In genomic region chr17:79252886-79253285, GRCh38 we compare ENCODE assay signal across 22 cellular contexts.
DNase-seq lines count a peak whose midpoint lies in the region; ATAC-seq, FAIRE-seq and TF ChIP-seq lines count a peak whose summit lies in the region.
"Had no signal": no experiment of that assay in that cellular context is flagged by ENCODE, and none has a peak within 500 bp of the region (broad histone marks: within the 10 kb centered on the region; RNA-seq: fewer than 3 reads in every experiment).

No MANE protein-coding gene starts in this region.

- H3K9me3 ChIP-seq in osteoblast (ENCODE audit: low read depth, low read length): no peaks in the 10 kb centered on the region
- H3K9me3 ChIP-seq: A549 had no signal

- H4K20me1 ChIP-seq in GM23338 (replicated peaks; ENCODE audit: insufficient read depth): no peaks in the 10 kb centered on the region
- H4K20me1 ChIP-seq in osteoblast (ENCODE audit: insufficient read depth, low read length): no peaks in the 10 kb centered on the region

- no peaks in the 10 kb centered on the region for H3K4me1 ChIP-seq in GM23338 (ENCODE audit: insufficient read depth)
- no peaks in the 10 kb centered on the region for H3K4me1 ChIP-seq in osteoblast (ENCODE audit: insufficient read depth, low read length)
- H3K4me1 ChIP-seq: A549 had no signal

- no peaks in the 10 kb centered on the region for H3K9me3 Mint-ChIP-seq in GM23338
- H3K9me3 Mint-ChIP-seq: H9, T-cell had no signal

- no peak overlapping the region for H3K4me3 Mint-ChIP-seq in GM23338
- H3K4me3 Mint-ChIP-seq: H9, T-cell had no signal

- no peaks in the 10 kb centered on the region; the same call in 2 of the 3 replicates for H3K36me3 Mint-ChIP-seq in GM23338 (ENCODE audit: low read depth)
- H3K36me3 Mint-ChIP-seq: T-cell had no signal

- H2AFZ ChIP-seq in GM23338 (0 out of 2 replicates have a peak overlapping the region, but pooled peaks have one; percentile 76), osteoblast (ENCODE audit: low read length) (no peak overlapping the region)

- H3K36me3 ChIP-seq in GM23338 (ENCODE audit: insufficient read depth) (no peaks in the 10 kb centered on the region), osteoblast (ENCODE audit: insufficient read depth, low read length) (no peaks in the 10 kb centered on the region)

- H3K79me2 ChIP-seq in GM23338 (replicated peaks; ENCODE audit: insufficient read depth) (no peaks in the 10 kb centered on the region), osteoblast (ENCODE audit: insufficient read depth, low read length) (no peaks in the 10 kb centered on the region)

- H3K4me2 ChIP-seq in GM23338: no peak overlapping the region
- no peak overlapping the region for H3K4me2 ChIP-seq in osteoblast (ENCODE audit: insufficient read depth, low read length)
- H3K4me2 ChIP-seq: A549, KMS-11 had no signal

- no peaks in the 10 kb centered on the region for H3K9me2 ChIP-seq in GM23338 (ENCODE audit: insufficient read depth)

- TF ChIP-seq CTCF in GM23338 (conservative IDR thresholded peaks at IDR 0.05; ENCODE audit: low read depth in 2 of 2) (no peak), osteoblast (IDR thresholded peaks at IDR 0.05; ENCODE audit: extremely low read depth, low read depth, low read length) (no peak), foreskin fibroblast (IDR thresholded peaks at IDR 0.05; ENCODE audit: low read depth, low read length) (no peak)

- no peak for FAIRE-seq in GM19239 (lab: Jason Lieb, UNC)
- FAIRE-seq: A549 had no signal

- no peak overlapping the region for H3K4me3 ChIP-seq in GM23338
- no peak overlapping the region for H3K4me3 ChIP-seq in osteoblast (ENCODE audit: insufficient read depth, low read length)
- H3K4me3 ChIP-seq in foreskin fibroblast (ENCODE audit: low read depth in 1 of 2, low read length in 2 of 2): no peak overlapping the region
- H3K4me3 ChIP-seq: A549 had no signal

- ATAC-seq in GM23338: no peak; the same call in 2 of the 3 replicates
- ATAC-seq: A549, SK-N-SH treated with all-trans-retinoic acid at 6 μM for 48 hours, T-cell had no signal

- H3K27me3 Mint-ChIP-seq in GM23338 (ENCODE audit: insufficient read depth, low read depth, poor library complexity): peaks cover 16% of the 10 kb centered on the region

- no peak overlapping the region for H3K27ac Mint-ChIP-seq in GM23338
- H3K27ac Mint-ChIP-seq: T-cell had no signal

- H3K27ac ChIP-seq in GM23338 (ENCODE audit: low read depth) (no peak overlapping the region), osteoblast (ENCODE audit: low read depth, low read length) (no peak overlapping the region)
- H3K27ac ChIP-seq: A549, HL-60, KMS-11, RWPE1 had no signal

- no peaks in the 10 kb centered on the region for H3F3A ChIP-seq in GM23338 (replicated peaks; ENCODE audit: low read depth)

- DNase-seq in NCI-H82 (lab: John Stamatoyannopoulos, UW) (peak; percentile 30), NCI-H82 treated with DMSO at 0.1 percent for 48 hours (lab: John Stamatoyannopoulos, UW; ENCODE audit: unreplicated experiment) (no peak), GM23338 (ENCODE audit: low spot score) (no peak), NCI-H69 (lab: John Stamatoyannopoulos, UW) (peak; percentile 58), osteoblast (ENCODE audit: insufficient read length, low spot score, missing footprints) (peak; percentile 67), GM19239 (ENCODE audit: insufficient read length, low spot score) (no peak), foreskin fibroblast (no peak), NCI-H446 (lab: John Stamatoyannopoulos, UW) (no peak)
- DNase-seq: C1 segment of cervical spinal cord; DND-41; H9; NCI-H1694 treated with DMSO at 0.1 percent for 48 hours; NCI-H2171; NCI-H510A treated with DMSO at 0.1 percent for 48 hours; NK-92 treated with Interleukin-12 subunit alpha and Interleukin-12 subunit beta, amount 100 ng/mL, for 24 hours; SIG-M5; T-cell had no signal

- H3K27me3 ChIP-seq in GM23338 (ENCODE audit: insufficient read depth) (no peaks in the 10 kb centered on the region), osteoblast (ENCODE audit: insufficient read depth, low read length) (peaks cover 9% of the 10 kb centered on the region)

- H3K4me1 Mint-ChIP-seq in GM23338: peaks cover 13% of the 10 kb centered on the region
- H3K4me1 Mint-ChIP-seq: T-cell had no signal

TF ChIP-seq in GM23338, 12 proteins besides CTCF, POLR2A, EP300 and RAD21 (continues in another document):
- TF ChIP-seq NANOG (IDR thresholded peaks at IDR 0.05; ENCODE audit: borderline replicate concordance) (no peak), ZNF114 (CRISPR knock-in tag; IDR thresholded peaks at IDR 0.05) (no peak), ETS1 (IDR thresholded peaks at IDR 0.05) (no peak), ZNF462 (CRISPR knock-in tag; IDR thresholded peaks at IDR 0.05) (no peak), JUNB (IDR thresholded peaks at IDR 0.05; ENCODE audit: unreplicated experiment) (no peak), ZNF331 (CRISPR knock-in tag; IDR thresholded peaks at IDR 0.05; ENCODE audit: low read depth) (no peak)

Comparison
In these comparisons a context has a peak if more than half of its experiments do, and no peak if none do; other contexts are left out.
1. DNase-seq: peak in NCI-H82 (single experiment), NCI-H69 (single experiment) and osteoblast (single experiment); none in NCI-H82 treated with DMSO at 0.1 percent for 48 hours (single experiment), GM23338 (single experiment), GM19239 (single experiment), foreskin fibroblast (0 of 2) and NCI-H446 (0 of 2).